In genomic region chr7:28410628-28411578, GRCh38 we compare ENCODE assay signal across 8 cellular contexts. TPM values are rescaled to one million over a fixed set of nuclear protein-coding genes. Genes with fewer than 3 reads are reported as not detected.
A peak's percentile ranks its signal among the peaks of the same experiment; 100 is the strongest.
DNase-seq lines count a peak whose midpoint lies in the region; ATAC-seq and TF ChIP-seq lines count a peak whose summit lies in the region.

No MANE protein-coding gene starts in this region.

- peaks cover 68% of the 10 kb centered on the region for H3K27me3 Mint-ChIP-seq in activated CD4-positive, alpha-beta T cell treated with anti-CD3 and anti-CD28 coated beads, Interleukin-2, amount 10 ng/mL, durations not matched to agents 7 days and 5 days
- peaks cover 36% of the 10 kb centered on the region for H3K27me3 Mint-ChIP-seq in brain
- H3K27me3 Mint-ChIP-seq in stimulated activated memory B cell treated with anti-CD40 and anti-IgM and Interleukin-4, amounts not matched to agents 10 μg/mL and 1 μg/mL and 100 μg/mL, for 72 hours: peaks cover 68% of the 10 kb centered on the region

- no peaks in the 10 kb centered on the region for H3K36me3 Mint-ChIP-seq in activated CD4-positive, alpha-beta T cell treated with anti-CD3 and anti-CD28 coated beads, Interleukin-2, amount 10 ng/mL, durations not matched to agents 7 days and 5 days (ENCODE audit: low read depth)
- no peaks in the 10 kb centered on the region for H3K36me3 Mint-ChIP-seq in brain
- no peaks in the 10 kb centered on the region for H3K36me3 Mint-ChIP-seq in stimulated activated memory B cell treated with anti-CD40 and anti-IgM and Interleukin-4, amounts not matched to agents 10 μg/mL and 1 μg/mL and 100 μg/mL, for 72 hours

- peaks cover 25% of the 10 kb centered on the region for H3K4me1 Mint-ChIP-seq in activated CD4-positive, alpha-beta T cell treated with anti-CD3 and anti-CD28 coated beads, Interleukin-2, amount 10 ng/mL, durations not matched to agents 7 days and 5 days
- peaks cover 68% of the 10 kb centered on the region for H3K4me1 Mint-ChIP-seq in brain
- peaks cover 28% of the 10 kb centered on the region for H3K4me1 Mint-ChIP-seq in stimulated activated memory B cell treated with anti-CD40 and anti-IgM and Interleukin-4, amounts not matched to agents 10 μg/mL and 1 μg/mL and 100 μg/mL, for 72 hours

- no peak for TF ChIP-seq CTCF in brain (conservative IDR thresholded peaks at IDR 0.05)

- ATAC-seq in stimulated activated memory B cell treated with anti-CD40 and anti-IgM and Interleukin-4, amounts not matched to agents 10 μg/mL and 1 μg/mL and 100 μg/mL, for 72 hours: peak; percentile 68

- DNase-seq in activated CD4-positive, alpha-beta T cell treated with anti-CD3 and anti-CD28 coated beads, Interleukin-2, amount 10 ng/mL, durations not matched to agents 7 days and 5 days: no peak
- no peak for DNase-seq in activated CD4-positive, alpha-beta T cell treated with anti-CD3 and anti-CD28 coated beads for 48 hours
- DNase-seq in NCI-H748 treated with DMSO at 0.1 percent for 48 hours (lab: John Stamatoyannopoulos, UW) (peak; percentile 72), islet precursor cell (peak; percentile 83), T-helper 9 cell (no peak), hippocampal formation (lab: John Stamatoyannopoulos, UW) (no peak)

- POLR2A ChIA-PET in activated CD4-positive, alpha-beta T cell treated with anti-CD3 and anti-CD28 coated beads, Interleukin-2, amount 10 ng/mL, durations not matched to agents 7 days and 5 days (lab: Charles Lee): no interaction called here

- H3K9me3 Mint-ChIP-seq in activated CD4-positive, alpha-beta T cell treated with anti-CD3 and anti-CD28 coated beads, Interleukin-2, amount 10 ng/mL, durations not matched to agents 7 days and 5 days: no peaks in the 10 kb centered on the region
- H3K9me3 Mint-ChIP-seq in brain: peaks cover 0 to 9% (median 0%) of the 10 kb centered on the region in 5 experiments
- no peaks in the 10 kb centered on the region for H3K9me3 Mint-ChIP-seq in stimulated activated memory B cell treated with anti-CD40 and anti-IgM and Interleukin-4, amounts not matched to agents 10 μg/mL and 1 μg/mL and 100 μg/mL, for 72 hours

- no peak overlapping the region for H3K27ac Mint-ChIP-seq in activated CD4-positive, alpha-beta T cell treated with anti-CD3 and anti-CD28 coated beads, Interleukin-2, amount 10 ng/mL, durations not matched to agents 7 days and 5 days
- H3K27ac Mint-ChIP-seq in brain: peak overlapping the region; percentile 78 to 94 (median 85)
- H3K27ac Mint-ChIP-seq in stimulated activated memory B cell treated with anti-CD40 and anti-IgM and Interleukin-4, amounts not matched to agents 10 μg/mL and 1 μg/mL and 100 μg/mL, for 72 hours: peak overlapping the region; percentile 75

- H3K4me3 Mint-ChIP-seq in activated CD4-positive, alpha-beta T cell treated with anti-CD3 and anti-CD28 coated beads, Interleukin-2, amount 10 ng/mL, durations not matched to agents 7 days and 5 days: peak overlapping the region; percentile 53
- H3K4me3 Mint-ChIP-seq in brain: peak overlapping the region; percentile 83 to 96 (median 94)
- peak overlapping the region; percentile 71 for H3K4me3 Mint-ChIP-seq in stimulated activated memory B cell treated with anti-CD40 and anti-IgM and Interleukin-4, amounts not matched to agents 10 μg/mL and 1 μg/mL and 100 μg/mL, for 72 hours

- CTCF ChIA-PET in activated CD4-positive, alpha-beta T cell treated with anti-CD3 and anti-CD28 coated beads, Interleukin-2, amount 10 ng/mL, durations not matched to agents 7 days and 5 days (lab: Charles Lee): interaction anchor here (0.6 kb wide), 1 partner anchor 50 kb away, joined by 3 read pairs; no protein-coding TSS in a partner anchor

RNA-seq across cellular contexts. Expression of gene CREB5, which starts 1.4 kb away (rescaled TPM):
- total RNA-seq in activated CD4-positive, alpha-beta T cell treated with anti-CD3 and anti-CD28 coated beads, Interleukin-2, amount 10 ng/mL, durations not matched to agents 7 days and 5 days: not detected
- 11.6 TPM for polyA plus RNA-seq in brain (ENCODE audit: insufficient read depth, low read depth, low replicate concordance)

Comparison
In these comparisons a context has a peak if more than half of its experiments do, and no peak if none do; other contexts are left out.
1. DNase-seq: peak in NCI-H748 treated with DMSO at 0.1 percent for 48 hours (single experiment) and islet precursor cell (single experiment); none in activated CD4-positive, alpha-beta T cell treated with anti-CD3 and anti-CD28 coated beads, Interleukin-2, amount 10 ng/mL, durations not matched to agents 7 days and 5 days (single experiment), activated CD4-positive, alpha-beta T cell treated with anti-CD3 and anti-CD28 coated beads for 48 hours (single experiment), T-helper 9 cell (single experiment) and hippocampal formation (0 of 2).
2. Peak in every context shown above with its lines, with median percentiles within 50 percentile points of each other: H3K4me3 Mint-ChIP-seq.